In genomic region chr21:44828362-44829056, GRCh38 we compare ENCODE assay signal across 19 cellular contexts.
"Had no signal": no experiment of that assay in that cellular context is flagged by ENCODE, and none has a peak within 500 bp of the region (broad histone marks: within the 10 kb centered on the region; RNA-seq: fewer than 3 reads in every experiment).

No MANE protein-coding gene starts in this region.

- H3K4me1 ChIP-seq: foreskin keratinocyte, lower lobe of right lung, tibial artery had no signal

- H3K27me3 ChIP-seq: tibial artery had no signal

- H3K4me1 Mint-ChIP-seq: brain had no signal

- H3K4me3 ChIP-seq: lower lobe of right lung, tibial artery had no signal

- H3K27me3 Mint-ChIP-seq: activated naive CD8-positive, alpha-beta T cell treated with anti-CD3 and anti-CD28 coated beads, Interleukin-2, amount 50 U/mL, for 24 hours had no signal

- H3K27ac Mint-ChIP-seq: activated naive CD4-positive, alpha-beta T cell treated with anti-CD3 and anti-CD28 coated beads, Interleukin-2, amount 10 ng/mL, durations not matched to agents 7 days and 5 days; brain; progenitor cell of endocrine pancreas had no signal

- DNase-seq: activated CD4-positive, alpha-beta T cell treated with anti-CD3 and anti-CD28 coated beads for 1 hour; activated CD4-positive, alpha-beta T cell treated with anti-CD3 and anti-CD28 coated beads, Interleukin-2, amount 50 U/mL, for 4 hours; activated effector memory CD4-positive, alpha-beta T cell treated with Interleukin-2 at 50 U/mL for 16 hours; activated naive CD4-positive, alpha-beta T cell treated with anti-CD3 and anti-CD28 coated beads, Interleukin-2, amount 10 ng/mL, durations not matched to agents 7 days and 5 days; activated naive CD8-positive, alpha-beta T cell treated with anti-CD3 and anti-CD28 coated beads, Interleukin-2, amount 50 U/mL, for 24 hours; activated T-cell treated with anti-CD3 and anti-CD28 coated beads, Interleukin-2, amount 50 U/mL, for 48 hours; aorta; effector CD4-positive, alpha-beta T cell; lower lobe of right lung; naive B cell; retina; stimulated activated CD4-positive, alpha-beta T cell treated with anti-CD3 and anti-CD28 coated beads, Interleukin-4, amount 100 ng/mL, for 24 hours; stimulated activated naive CD8-positive, alpha-beta T cell treated with anti-CD3 and anti-CD28 coated beads, Interleukin-15, amount 100 ng/mL, for 72 hours; tibial artery; WERI-Rb-1 had no signal

- H3K4me3 Mint-ChIP-seq: activated naive CD4-positive, alpha-beta T cell treated with anti-CD3 and anti-CD28 coated beads, Interleukin-2, amount 10 ng/mL, durations not matched to agents 7 days and 5 days; activated naive CD8-positive, alpha-beta T cell treated with anti-CD3 and anti-CD28 coated beads, Interleukin-2, amount 50 U/mL, for 24 hours; brain had no signal

- H3K36me3 ChIP-seq: lower lobe of right lung, tibial artery, WERI-Rb-1 had no signal

- ATAC-seq: activated naive CD8-positive, alpha-beta T cell treated with anti-CD3 and anti-CD28 coated beads, Interleukin-2, amount 50 U/mL, for 24 hours; foreskin keratinocyte; left lobe of liver; lower lobe of right lung; stimulated activated naive CD8-positive, alpha-beta T cell treated with anti-CD3 and anti-CD28 coated beads, Interleukin-15, amount 100 ng/mL, for 72 hours had no signal

- H3K27ac ChIP-seq: foreskin keratinocyte, lower lobe of right lung, tibial artery, WERI-Rb-1 had no signal
